ENCODE assay signal across 20 cellular contexts in genomic region chr6:144488590-144488989, GRCh38.
"Had no signal": no experiment of that assay in that cellular context is flagged by ENCODE, and none has a peak within 500 bp of the region (broad histone marks: within the 10 kb centered on the region; RNA-seq: fewer than 3 reads in every experiment).

No MANE protein-coding gene starts in this region.

- H3K9ac ChIP-seq: parathyroid adenoma had no signal

- DNase-seq: cortex of kidney; dorsolateral prefrontal cortex; effector CD8-positive, alpha-beta T cell; heart left ventricle; hippocampal formation; islet precursor cell; left ventricle myocardium inferior; mesendoderm; naive B cell; occipital lobe; psoas muscle; stimulated activated CD4-positive, alpha-beta T cell treated with anti-CD3 and anti-CD28 coated beads, Interleukin-2, amount 100 ng/mL, for 24 hours; stimulated activated CD4-positive, alpha-beta T cell treated with anti-CD3 and anti-CD28 coated beads, Interleukin-4, amount 100 ng/mL, for 4 hours; stimulated activated naive CD4-positive, alpha-beta T cell; stomach; substantia nigra; trophoblast cell had no signal

- H3K27me3 ChIP-seq: dorsolateral prefrontal cortex, heart left ventricle, stomach had no signal

- H3K27ac ChIP-seq: dorsolateral prefrontal cortex, heart left ventricle, left ventricle myocardium inferior, parathyroid adenoma, psoas muscle, stomach had no signal

- H2AFZ ChIP-seq: parathyroid adenoma had no signal

- ATAC-seq: heart left ventricle, psoas muscle, sciatic nerve had no signal

- H3K4me1 ChIP-seq: heart left ventricle, left ventricle myocardium inferior, parathyroid adenoma, stomach had no signal

- H3K4me3 ChIP-seq: dorsolateral prefrontal cortex, heart left ventricle, left ventricle myocardium inferior, psoas muscle, stomach had no signal

- FAIRE-seq: urothelium cell line had no signal

- H3K9me3 ChIP-seq: heart left ventricle, left ventricle myocardium inferior, psoas muscle, stomach had no signal
